ENCODE assay signal across 1 cellular context in the genomic region with DNA sequence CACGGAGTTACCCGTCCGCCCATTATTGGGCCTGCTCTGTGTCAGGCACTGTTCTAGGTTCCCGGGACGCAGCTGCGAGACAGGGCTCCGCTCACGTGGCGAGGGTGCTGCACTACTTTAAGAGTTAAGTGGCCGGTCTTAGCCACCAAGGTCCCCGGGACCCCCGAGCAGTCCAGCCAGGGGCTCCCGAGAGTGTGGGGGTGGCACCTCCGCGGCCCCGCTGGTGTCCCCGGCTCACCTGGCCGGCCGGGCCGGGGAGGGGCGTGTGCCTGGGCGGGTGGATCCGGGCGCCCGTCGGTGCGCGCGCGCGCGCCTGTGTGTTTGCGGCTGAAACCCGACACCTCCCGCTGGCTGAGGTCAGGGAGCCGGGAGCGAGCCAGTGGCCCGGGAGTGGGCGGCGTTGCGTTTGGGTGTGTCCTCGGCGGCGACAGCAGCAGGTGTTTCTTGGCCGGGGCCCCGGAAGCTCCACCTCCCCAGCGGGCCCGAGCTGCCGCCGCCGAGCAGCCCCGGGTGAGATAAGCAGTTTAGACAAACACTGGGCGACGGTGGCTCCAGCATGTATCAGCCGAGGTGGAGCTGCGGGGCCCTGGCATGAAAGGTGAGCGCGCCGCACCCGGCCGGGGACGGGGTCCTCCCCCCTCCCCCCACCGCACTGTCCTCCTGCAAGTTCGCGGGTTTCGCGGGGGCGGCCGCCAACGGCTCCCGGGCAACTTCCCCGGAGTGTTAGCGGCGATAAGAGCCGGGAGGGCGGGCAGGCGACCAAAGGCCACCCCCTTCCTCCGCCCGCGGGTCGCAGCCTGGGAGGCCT.
A peak's percentile ranks its signal among the peaks of the same experiment; 100 is the strongest.
TF ChIP-seq lines count a peak whose summit lies in the region.

A gene (plus strand): TSS at position 522 of the 808 bp plus-strand sequence. CDS start 70 bp downstream, at position 592.

TF ChIP-seq in IMR-90, 13 proteins besides CTCF, POLR2A, EP300 and RAD21 (continued from another document):
- TF ChIP-seq, protein P1, sequence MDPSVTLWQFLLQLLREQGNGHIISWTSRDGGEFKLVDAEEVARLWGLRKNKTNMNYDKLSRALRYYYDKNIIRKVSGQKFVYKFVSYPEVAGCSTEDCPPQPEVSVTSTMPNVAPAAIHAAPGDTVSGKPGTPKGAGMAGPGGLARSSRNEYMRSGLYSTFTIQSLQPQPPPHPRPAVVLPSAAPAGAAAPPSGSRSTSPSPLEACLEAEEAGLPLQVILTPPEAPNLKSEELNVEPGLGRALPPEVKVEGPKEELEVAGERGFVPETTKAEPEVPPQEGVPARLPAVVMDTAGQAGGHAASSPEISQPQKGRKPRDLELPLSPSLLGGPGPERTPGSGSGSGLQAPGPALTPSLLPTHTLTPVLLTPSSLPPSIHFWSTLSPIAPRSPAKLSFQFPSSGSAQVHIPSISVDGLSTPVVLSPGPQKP (IDR thresholded peaks at IDR 0.05; ENCODE audit: borderline replicate concordance, low read depth, low read length) = no peak
- TF ChIP-seq BHLHE40 (IDR thresholded peaks at IDR 0.05; ENCODE audit: low read depth, low read length) (0 out of 2 replicates have a peak, but pooled peaks have one; percentile 14), RCOR1 (IDR thresholded peaks at IDR 0.05; ENCODE audit: insufficient replicate concordance, low read length) (peak; percentile 93)
